22 cellular contexts compared by ENCODE assay signal in genomic region chr10:112744525-112744924, GRCh38.
"Had no signal": no experiment of that assay in that cellular context is flagged by ENCODE, and none has a peak within 500 bp of the region (broad histone marks: within the 10 kb centered on the region; RNA-seq: fewer than 3 reads in every experiment).

No MANE protein-coding gene starts in this region.

- H3K9ac ChIP-seq: neural progenitor cell had no signal

- H3K27me3 ChIP-seq: adrenal gland, ascending aorta, brain microvascular endothelial cell, neural progenitor cell had no signal

- FAIRE-seq: frontal cortex, islet of Langerhans, TTC549 had no signal

- H3K4me3 ChIP-seq: adrenal gland, ascending aorta, neural progenitor cell had no signal

- H3K9me3 Mint-ChIP-seq: activated T-cell treated with anti-CD3 and anti-CD28 coated beads, Interleukin-2, amount 50 U/mL, for 4 hours; activated T-helper 2 cell treated with anti-CD3 and anti-CD28 coated beads, Interferon-gamma antibody, Interleukin-2, Interleukin-4, amounts not matched to agents 10 μg/mL and 5 μg/mL and 100 μg/mL, durations not matched to agents 14 hours and 24 hours and 36 hours; neural progenitor cell had no signal

- H3K4me3 Mint-ChIP-seq: activated naive CD8-positive, alpha-beta T cell; activated T-cell treated with anti-CD3 and anti-CD28 coated beads, Interleukin-2, amount 50 U/mL, for 4 hours; neural progenitor cell had no signal

- ATAC-seq: activated T-cell treated with anti-CD3 and anti-CD28 coated beads, Interleukin-2, amount 50 U/mL, for 4 hours; left cardiac atrium; stimulated activated naive CD8-positive, alpha-beta T cell treated with anti-CD3 and anti-CD28 coated beads, Interleukin-15, Interleukin-2, amounts not matched to agents 100 U/mL and 50 U/mL, for 24 hours had no signal

- H3K36me3 ChIP-seq: adrenal gland, ascending aorta, brain microvascular endothelial cell, neural progenitor cell, WERI-Rb-1 had no signal

- H3K27ac ChIP-seq: adrenal gland, ascending aorta, brain microvascular endothelial cell, neural progenitor cell, WERI-Rb-1 had no signal

- H3K27ac Mint-ChIP-seq: activated naive CD8-positive, alpha-beta T cell; activated T-helper 2 cell treated with anti-CD3 and anti-CD28 coated beads, Interferon-gamma antibody, Interleukin-2, Interleukin-4, amounts not matched to agents 10 μg/mL and 5 μg/mL and 100 μg/mL, durations not matched to agents 14 hours and 24 hours and 36 hours; neural progenitor cell had no signal

- H3K4me1 ChIP-seq: adrenal gland, ascending aorta had no signal

- H3K36me3 Mint-ChIP-seq: neural progenitor cell had no signal

- H3K27me3 Mint-ChIP-seq: activated naive CD8-positive, alpha-beta T cell had no signal

- H3K9me3 ChIP-seq: adrenal gland, ascending aorta had no signal

- DNase-seq: activated CD4-positive, alpha-beta T cell treated with anti-CD3 and anti-CD28 coated beads, Interleukin-2, amount 50 U/mL, for 1 hour; activated CD4-positive, CD25-positive, alpha-beta regulatory T cell treated with anti-CD3 and anti-CD28 coated beads, Interleukin-2, amount 50 U/mL, for 72 hours; activated CD8-positive, alpha-beta memory T cell treated with anti-CD3 and anti-CD28 coated beads, Interleukin-2, amount 50 U/mL, for 48 hours; activated naive CD4-positive, alpha-beta T cell; activated T-cell treated with anti-CD3 and anti-CD28 coated beads, Interleukin-2, amount 50 U/mL, for 4 hours; adrenal gland; brain microvascular endothelial cell; caudate nucleus; effector memory CD4-positive, alpha-beta T cell; glutamatergic neuron; left cardiac atrium; stimulated activated CD4-positive, alpha-beta T cell treated with anti-CD3 and anti-CD28 coated beads, Interleukin-4, amount 100 ng/mL, for 24 hours; stimulated activated naive CD8-positive, alpha-beta T cell treated with anti-CD3 and anti-CD28 coated beads, Interleukin-15, Interleukin-2, amounts not matched to agents 100 U/mL and 50 U/mL, for 24 hours; T-helper 1 cell; WERI-Rb-1 had no signal
